Comparison of ENCODE assay signal across 28 cellular contexts in the genomic region with DNA sequence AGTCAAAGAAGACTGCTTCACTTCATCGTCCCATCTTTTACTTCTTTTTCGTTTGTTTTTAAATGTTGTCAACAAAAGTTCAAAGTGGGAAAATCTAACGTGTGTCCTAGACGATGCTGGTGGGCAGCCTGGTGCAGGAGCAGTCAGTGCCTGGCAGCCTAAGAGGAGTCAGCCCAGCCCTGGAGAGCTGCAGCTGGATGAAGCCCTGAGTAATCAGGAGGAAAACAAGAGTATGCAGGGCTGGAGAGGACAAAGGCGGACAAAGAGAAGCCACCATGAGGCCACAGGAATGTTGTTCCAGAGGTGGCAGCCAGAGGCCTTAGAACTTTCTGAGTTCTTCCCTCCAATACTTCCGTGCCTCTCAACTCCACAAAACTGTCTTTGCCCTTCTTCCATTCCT. TPM values are rescaled to one million over a fixed set of nuclear protein-coding genes. Genes with fewer than 3 reads are reported as not detected.
"Had no signal": no experiment of that assay in that cellular context is flagged by ENCODE, and none has a peak within 500 bp of the region (broad histone marks: within the 10 kb centered on the region; RNA-seq: fewer than 3 reads in every experiment).

No MANE protein-coding gene starts in this region.

- H3K36me3 ChIP-seq: esophagus squamous epithelium, left lung, pancreas, prostate gland, stomach, tibial artery, WERI-Rb-1 had no signal

- ATAC-seq: activated CD4-positive, CD25-positive, alpha-beta regulatory T cell treated with anti-CD3 and anti-CD28 coated beads, Interleukin-2, amount 50 U/mL, for 24 hours; activated T-cell treated with anti-CD3 and anti-CD28 coated beads, Interleukin-2, amount 50 U/mL, for 4 hours; activated T-helper 17 cell treated with anti-CD3 and anti-CD28 coated beads, Interleukin-2, amount 50 U/mL, for 72 hours; left lung; sciatic nerve; stimulated activated effector memory CD8-positive, alpha-beta T cell treated with anti-CD3 and anti-CD28 coated beads, Interleukin-12 subunit alpha, Interleukin-12 subunit beta, amount 100 ng/mL, for 72 hours; T-helper 17 cell had no signal

- H3K4me3 ChIP-seq: esophagus squamous epithelium, left lung, pancreas, prostate gland, stomach, tibial artery had no signal

- H3K4me1 ChIP-seq: prostate gland had no signal

- H3K27me3 ChIP-seq: pancreas, tibial artery had no signal

- H3K27ac ChIP-seq: esophagus squamous epithelium, left lung, pancreas, prostate gland, stomach, tibial artery, WERI-Rb-1 had no signal

- H3K9me3 ChIP-seq: esophagus squamous epithelium, left lung, pancreas, prostate gland, stomach, tibial artery had no signal

- DNase-seq: activated CD4-positive, alpha-beta T cell treated with anti-CD3 and anti-CD28 coated beads for 48 hours; activated CD4-positive, alpha-beta T cell treated with anti-CD3 and anti-CD28 coated beads, Interleukin-2, amount 50 U/mL, for 48 hours; activated CD8-positive, alpha-beta memory T cell treated with anti-CD3 and anti-CD28 coated beads for 24 hours; activated CD8-positive, alpha-beta memory T cell treated with anti-CD3 and anti-CD28 coated beads, Interleukin-2, amount 50 U/mL, for 4 hours; activated gamma-delta T cell treated with Interleukin-2 at 50 U/mL for 16 hours; activated naive CD4-positive, alpha-beta T cell treated with anti-CD3 and anti-CD28 coated beads, Interleukin-2, amount 50 U/mL, for 16 hours; activated T-cell treated with anti-CD3 and anti-CD28 coated beads, Interleukin-2, amount 50 U/mL, for 4 hours; dermis blood vessel endothelial cell; effector CD4-positive, alpha-beta T cell; esophagus squamous epithelium; left lung; naive B cell; nephron progenitor cell; retina; stimulated activated CD4-positive, alpha-beta T cell treated with anti-CD3 and anti-CD28 coated beads, Interleukin-4, amount 100 ng/mL, for 24 hours; stomach; SW 1271; T-helper 17 cell; T1000; tibial artery; WERI-Rb-1 had no signal

RNA-seq across cellular contexts. Expression of a gene that starts 5.7 kb away (rescaled TPM):
- total RNA-seq: glomerular endothelial cell had no signal
